ENCODE assay signal across 1 cellular context in the genomic region with DNA sequence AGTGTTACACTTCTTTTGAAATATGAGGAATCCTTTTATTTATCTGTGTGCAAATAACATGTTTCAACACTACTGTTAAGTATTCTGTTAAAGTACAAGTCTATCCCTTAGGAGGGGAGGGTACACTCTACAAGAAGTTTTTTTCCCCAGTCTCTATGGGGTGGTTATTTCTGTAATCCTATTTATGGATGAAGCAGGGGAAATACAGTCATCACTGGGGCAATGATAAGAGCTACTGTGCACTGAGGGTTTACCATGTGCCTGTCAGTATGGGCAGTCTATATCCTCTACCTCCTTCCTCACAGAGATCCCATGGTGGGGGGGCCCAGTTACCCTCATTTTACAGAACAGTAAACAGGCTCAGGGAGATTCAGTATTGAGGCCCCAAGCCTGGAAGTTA.
TF ChIP-seq lines count a peak whose summit lies in the region.

No MANE protein-coding gene starts in this region.

TF ChIP-seq in HepG2, 621 proteins besides CTCF, POLR2A, EP300 and RAD21:
- TF ChIP-seq ZNF256 (CRISPR knock-in tag; conservative IDR thresholded peaks at IDR 0.05) (no peak), IRF2 (CRISPR knock-in tag; IDR thresholded peaks at IDR 0.05) (no peak)
TF ChIP-seq in HepG2: peak in this region for 0.
